In genomic region chr14:96617635-96618034, GRCh38 we compare ENCODE assay signal across 18 cellular contexts.
"Had no signal": no experiment of that assay in that cellular context is flagged by ENCODE, and none has a peak within 500 bp of the region (broad histone marks: within the 10 kb centered on the region; RNA-seq: fewer than 3 reads in every experiment).

No MANE protein-coding gene starts in this region.

- H3K27ac Mint-ChIP-seq: mesothelial cell of epicardium; nephron; stimulated activated naive B cell treated with anti-CD40 and anti-IgM and Interleukin-4, amounts not matched to agents 10 μg/mL and 1 μg/mL and 100 μg/mL, for 72 hours had no signal

- H3K4me3 Mint-ChIP-seq: mesothelial cell of epicardium; nephron; stimulated activated naive B cell treated with anti-CD40 and anti-IgM and Interleukin-4, amounts not matched to agents 10 μg/mL and 1 μg/mL and 100 μg/mL, for 72 hours had no signal

- ATAC-seq: left lobe of liver; stimulated activated naive B cell treated with anti-CD40 and anti-IgM and Interleukin-4, amounts not matched to agents 10 μg/mL and 1 μg/mL and 100 μg/mL, for 72 hours; upper lobe of right lung had no signal

- H3K9me3 ChIP-seq: thoracic aorta, upper lobe of right lung had no signal

- H3K27ac ChIP-seq: thoracic aorta, upper lobe of right lung had no signal

- H3K9me3 Mint-ChIP-seq: mesothelial cell of epicardium, nephron had no signal

- H3K4me1 ChIP-seq: upper lobe of right lung had no signal

- FAIRE-seq: frontal cortex, keratinocyte had no signal

- H3K4me3 ChIP-seq: lung, thoracic aorta, upper lobe of right lung had no signal

- H3K36me3 Mint-ChIP-seq: mesothelial cell of epicardium; stimulated activated naive B cell treated with anti-CD40 and anti-IgM and Interleukin-4, amounts not matched to agents 10 μg/mL and 1 μg/mL and 100 μg/mL, for 72 hours had no signal

- DNase-seq: activated CD4-positive, CD25-positive, alpha-beta regulatory T cell treated with anti-CD3 and anti-CD28 coated beads, Interleukin-2, amount 50 U/mL, for 72 hours; activated CD8-positive, alpha-beta memory T cell treated with anti-CD3 and anti-CD28 coated beads for 24 hours; activated CD8-positive, alpha-beta memory T cell treated with anti-CD3 and anti-CD28 coated beads, Interleukin-2, amount 50 U/mL, for 48 hours; activated effector memory CD4-positive, alpha-beta T cell treated with anti-CD3 and anti-CD28 coated beads, Interleukin-2, amount 50 U/mL, for 16 hours; activated naive CD4-positive, alpha-beta T cell treated with anti-CD3 and anti-CD28 coated beads, Interleukin-2, amount 50 U/mL, for 16 hours; activated T-cell treated with anti-CD3 and anti-CD28 coated beads, Interleukin-2, amount 50 U/mL, for 48 hours; effector CD4-positive, alpha-beta T cell; nucleus accumbens; stimulated activated naive B cell treated with anti-CD40 and anti-IgM and Interleukin-4, amounts not matched to agents 10 μg/mL and 1 μg/mL and 100 μg/mL, for 72 hours; T1000; upper lobe of right lung had no signal

- H3K36me3 ChIP-seq: thoracic aorta, upper lobe of right lung had no signal
